Comparison of ENCODE assay signal across 8 cellular contexts in genomic region chr9:30676642-30677041, GRCh38.
"Had no signal": no experiment of that assay in that cellular context is flagged by ENCODE, and none has a peak within 500 bp of the region (broad histone marks: within the 10 kb centered on the region; RNA-seq: fewer than 3 reads in every experiment).

No MANE protein-coding gene starts in this region.

- DNase-seq: GM23248, H9, HCEC 1CT, IMR-90 had no signal

- ATAC-seq: K562 had no signal

- H3K4me1 Mint-ChIP-seq: H9 had no signal

- H2AFZ ChIP-seq: GM23248 had no signal

- H3K9ac ChIP-seq: GM23248 had no signal

- FAIRE-seq: H1, H54, HTR-8/SVneo, K562 had no signal

- H3K4me3 ChIP-seq: GM23248, K562 had no signal

- H3K4me3 Mint-ChIP-seq: H9 had no signal

- H3K27ac ChIP-seq: GM23248 had no signal

- H3K27ac Mint-ChIP-seq: H9 had no signal
